In the genomic region with DNA sequence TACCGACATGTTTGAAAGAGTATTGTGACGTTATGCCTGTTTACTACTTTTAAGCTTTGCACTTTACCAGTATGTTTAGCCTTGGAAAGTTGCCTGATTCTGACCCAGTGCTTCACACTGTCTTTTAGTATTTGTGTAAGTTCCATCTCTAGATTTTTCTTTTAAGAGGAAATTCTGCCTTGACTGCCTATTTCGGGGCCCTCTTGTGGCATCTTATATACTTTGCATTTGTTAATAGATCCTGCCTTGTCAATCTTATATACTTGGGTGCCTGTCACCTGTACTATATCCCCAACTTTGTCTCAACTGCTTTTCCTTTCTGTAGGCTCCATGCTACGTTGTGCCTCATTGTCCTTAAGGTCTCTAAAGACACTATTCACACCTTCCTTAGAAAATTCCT, we compare ENCODE assay signal across 12 cellular contexts.
DNase-seq lines count a peak whose midpoint lies in the region; ATAC-seq and TF ChIP-seq lines count a peak whose summit lies in the region.
"Had no signal": no experiment of that assay in that cellular context is flagged by ENCODE, and none has a peak within 500 bp of the region (broad histone marks: within the 10 kb centered on the region; RNA-seq: fewer than 3 reads in every experiment).

No MANE protein-coding gene starts in this region.

- H3K4me1 ChIP-seq in BE2C = no peaks in the 10 kb centered on the region

- ATAC-seq in GM19351 (IDR thresholded peaks at IDR 0.05; ENCODE audit: unreplicated experiment) = no peak
- ATAC-seq in omental fat pad (ENCODE audit: low FRiP score) = no peak

- TF ChIP-seq CTCF in BE2C (IDR thresholded peaks at IDR 0.05; ENCODE audit: low read depth, low read length) (peak; percentile 25; the same call in 1 of the 2 replicates), fibroblast of pulmonary artery (IDR thresholded peaks at IDR 0.05; ENCODE audit: low read length, missing control alignments) (peak; percentile 39), omental fat pad (IDR thresholded peaks at IDR 0.05) (no peak)

- no peaks in the 10 kb centered on the region for H3K9me3 ChIP-seq in BE2C

- H3K27me3 ChIP-seq in BE2C = no peaks in the 10 kb centered on the region; the same call in 1 of the 2 replicates

- no peak overlapping the region for H3K4me3 ChIP-seq in BE2C (ENCODE audit: low read depth, low read length)
- H3K4me3 ChIP-seq in fibroblast of pulmonary artery (replicated peaks; ENCODE audit: low read depth, low read length) = no peak overlapping the region

- no peaks in the 10 kb centered on the region for H3K36me3 ChIP-seq in BE2C

- DNase-seq in BE2C (no peak), H4 (ENCODE audit: low spot score) (peak; percentile 26), RKO (ENCODE audit: low spot score) (peak; percentile 71), fibroblast of pulmonary artery (ENCODE audit: low read depth) (peak; percentile 53), NCI-H2029 treated with DMSO at 0.1 percent for 48 hours (lab: John Stamatoyannopoulos, UW) (no peak), amniotic stem cell (lab: John Stamatoyannopoulos, UW) (no peak), omental fat pad (ENCODE audit: low spot score) (no peak)
- DNase-seq: activated CD8-positive, alpha-beta memory T cell treated with anti-CD3 and anti-CD28 coated beads, Interleukin-2, amount 50 U/mL, for 48 hours; hypothalamus; NCI-H1436; T-helper 1 cell had no signal

Comparison
In these comparisons a context has a peak if more than half of its experiments do, and no peak if none do; other contexts are left out.
1. DNase-seq: peak in H4 (single experiment), RKO (single experiment) and fibroblast of pulmonary artery (single experiment); none in BE2C (single experiment), NCI-H2029 treated with DMSO at 0.1 percent for 48 hours (single experiment), amniotic stem cell (single experiment) and omental fat pad (single experiment).
2. CTCF ChIP-seq: peak in BE2C (single experiment) and fibroblast of pulmonary artery (single experiment); none in omental fat pad (0 of 3).